19 cellular contexts compared by ENCODE assay signal in the genomic region with DNA sequence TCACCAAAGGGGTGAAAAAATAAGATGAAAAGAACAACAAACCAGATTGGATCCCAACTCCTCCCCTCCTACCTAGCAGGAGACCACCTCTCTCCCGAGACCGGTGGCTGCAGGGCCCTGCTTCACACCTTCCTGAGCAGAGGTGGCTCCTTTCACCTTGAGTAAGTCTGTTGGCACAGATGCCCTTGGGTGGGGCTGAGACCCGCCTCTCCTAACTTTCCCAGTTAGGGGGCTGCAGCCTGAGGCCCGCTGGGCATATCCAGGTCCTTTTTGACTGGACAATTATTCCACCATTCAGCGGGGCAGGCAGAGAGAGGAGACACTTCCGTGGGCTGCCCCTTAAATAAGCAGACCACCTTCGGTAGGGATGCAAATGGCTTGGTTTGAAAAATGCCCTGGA. TPM values are rescaled to one million over a fixed set of nuclear protein-coding genes. Genes with fewer than 3 reads are reported as not detected.
DNase-seq lines count a peak whose midpoint lies in the region; ATAC-seq and TF ChIP-seq lines count a peak whose summit lies in the region.
"Had no signal": no experiment of that assay in that cellular context is flagged by ENCODE, and none has a peak within 500 bp of the region (broad histone marks: within the 10 kb centered on the region; RNA-seq: fewer than 3 reads in every experiment).

No MANE protein-coding gene starts in this region.

- peaks cover 16% of the 10 kb centered on the region for H3K9me3 ChIP-seq in HUES6 (ENCODE audit: control insufficient read depth, insufficient read depth, low read depth, low read length)

- H3K36me3 Mint-ChIP-seq in osteocyte (ENCODE audit: unreplicated experiment) = no peaks in the 10 kb centered on the region
- no peaks in the 10 kb centered on the region for H3K36me3 Mint-ChIP-seq in activated T-helper 1 cell treated with anti-CD3 and anti-CD28 coated beads, Interleukin-12 subunit alpha, Interleukin-12 subunit beta, Interleukin-2, Interleukin-4 antibody, amounts not matched to agents 30 ng/mL and 10 ng/mL and 1 ng/mL, durations not matched to agents 14 hours and 24 hours and 36 hours (ENCODE audit: low read depth)
- H3K36me3 Mint-ChIP-seq: CD8-positive, alpha-beta T cell had no signal

- peaks cover 80% of the 10 kb centered on the region for H3K27me3 Mint-ChIP-seq in osteocyte (ENCODE audit: unreplicated experiment)
- peaks cover 24% of the 10 kb centered on the region for H3K27me3 Mint-ChIP-seq in activated T-helper 1 cell treated with anti-CD3 and anti-CD28 coated beads, Interleukin-12 subunit alpha, Interleukin-12 subunit beta, Interleukin-2, Interleukin-4 antibody, amounts not matched to agents 30 ng/mL and 10 ng/mL and 1 ng/mL, durations not matched to agents 14 hours and 24 hours and 36 hours (ENCODE audit: insufficient read depth)

- no peak for TF ChIP-seq CTCF in osteocyte (IDR thresholded peaks at IDR 0.05)

- ATAC-seq in HG03457 (IDR thresholded peaks at IDR 0.05; ENCODE audit: unreplicated experiment) = no peak
- ATAC-seq in SK-N-SH treated with all-trans-retinoic acid at 6 μM for 48 hours = no peak
- ATAC-seq: CD8-positive, alpha-beta T cell had no signal

- H3K27me3 ChIP-seq in HUES6 (ENCODE audit: control insufficient read depth, insufficient read depth, low read length) = peaks cover 72% of the 10 kb centered on the region

- DNase-seq in AG20443 (ENCODE audit: low spot score) (peak; percentile 8), ecto neural progenitor cell (ENCODE audit: low spot score) (peak; percentile 31), osteocyte (ENCODE audit: extremely low spot score, unreplicated experiment) (peak; percentile 79), OCI-M1 (lab: John Stamatoyannopoulos, UW) (no peak)
- no peak for DNase-seq in activated T-helper 1 cell treated with anti-CD3 and anti-CD28 coated beads, Interleukin-12 subunit alpha, Interleukin-12 subunit beta, Interleukin-2, Interleukin-4 antibody, amounts not matched to agents 30 ng/mL and 10 ng/mL and 1 ng/mL, durations not matched to agents 14 hours and 24 hours and 36 hours (ENCODE audit: low spot score)
- DNase-seq: GF-D8; NCI-H187 treated with DMSO at 0.1 percent for 48 hours; NCI-H2171; NCI-H446; NK-92 treated with Interleukin-12 subunit alpha and Interleukin-12 subunit beta, amount 100 ng/mL, for 24 hours had no signal

- peaks cover 4% of the 10 kb centered on the region; the same call in 1 of the 2 replicates for H3K4me1 ChIP-seq in HUES6 (ENCODE audit: control insufficient read depth, insufficient read depth, low read length)
- H3K4me1 ChIP-seq: BLaER1 had no signal

- H3K27ac Mint-ChIP-seq in osteocyte (ENCODE audit: unreplicated experiment) = no peak overlapping the region
- H3K27ac Mint-ChIP-seq in activated T-helper 1 cell treated with anti-CD3 and anti-CD28 coated beads, Interleukin-12 subunit alpha, Interleukin-12 subunit beta, Interleukin-2, Interleukin-4 antibody, amounts not matched to agents 30 ng/mL and 10 ng/mL and 1 ng/mL, durations not matched to agents 14 hours and 24 hours and 36 hours = no peak overlapping the region
- H3K27ac Mint-ChIP-seq: CD8-positive, alpha-beta T cell; H9 had no signal

- H3K9ac ChIP-seq in HUES6 (ENCODE audit: low read length) = no peak overlapping the region
- H3K9ac ChIP-seq: BLaER1 had no signal

- H3K4me3 Mint-ChIP-seq in osteocyte (ENCODE audit: unreplicated experiment) = no peak overlapping the region
- H3K4me3 Mint-ChIP-seq in activated T-helper 1 cell treated with anti-CD3 and anti-CD28 coated beads, Interleukin-12 subunit alpha, Interleukin-12 subunit beta, Interleukin-2, Interleukin-4 antibody, amounts not matched to agents 30 ng/mL and 10 ng/mL and 1 ng/mL, durations not matched to agents 14 hours and 24 hours and 36 hours = no peak overlapping the region
- H3K4me3 Mint-ChIP-seq: CD8-positive, alpha-beta T cell had no signal

- H3K4me3 ChIP-seq in HUES6 (ENCODE audit: low read depth, low read length) = peak overlapping the region; percentile 66; the same call in 1 of the 2 replicates

- H3K4me1 Mint-ChIP-seq in osteocyte (ENCODE audit: unreplicated experiment) = peaks cover 9% of the 10 kb centered on the region
- no peaks in the 10 kb centered on the region for H3K4me1 Mint-ChIP-seq in activated T-helper 1 cell treated with anti-CD3 and anti-CD28 coated beads, Interleukin-12 subunit alpha, Interleukin-12 subunit beta, Interleukin-2, Interleukin-4 antibody, amounts not matched to agents 30 ng/mL and 10 ng/mL and 1 ng/mL, durations not matched to agents 14 hours and 24 hours and 36 hours (ENCODE audit: low read depth)

- H3K36me3 ChIP-seq in HUES6 (ENCODE audit: control insufficient read depth, insufficient read depth, low read length) = no peaks in the 10 kb centered on the region
- H3K36me3 ChIP-seq: BLaER1 had no signal

- no peak overlapping the region for H3K27ac ChIP-seq in HUES6 (ENCODE audit: low read depth, low read length)
- H3K27ac ChIP-seq: BLaER1 had no signal

- H3K9me3 Mint-ChIP-seq in osteocyte (ENCODE audit: unreplicated experiment) = no peaks in the 10 kb centered on the region
- peaks cover 5% of the 10 kb centered on the region for H3K9me3 Mint-ChIP-seq in activated T-helper 1 cell treated with anti-CD3 and anti-CD28 coated beads, Interleukin-12 subunit alpha, Interleukin-12 subunit beta, Interleukin-2, Interleukin-4 antibody, amounts not matched to agents 30 ng/mL and 10 ng/mL and 1 ng/mL, durations not matched to agents 14 hours and 24 hours and 36 hours

- intact Hi-C loops in activated T-helper 1 cell treated with anti-CD3 and anti-CD28 coated beads, Interleukin-12 subunit alpha, Interleukin-12 subunit beta, Interleukin-2, Interleukin-4 antibody, amounts not matched to agents 30 ng/mL and 10 ng/mL and 1 ng/mL, durations not matched to agents 14 hours and 24 hours and 36 hours (cut with micrococcal nuclease) = no loop called here

TF ChIP-seq in SK-N-SH treated with all-trans-retinoic acid at 6 μM for 48 hours, 23 proteins besides CTCF, POLR2A, EP300 and RAD21 (continues in another document):
- TF ChIP-seq CSRNP3 (CRISPR knock-in tag; IDR thresholded peaks at IDR 0.05) = no peak
- TF ChIP-seq ESRRG (CRISPR knock-in tag; IDR thresholded peaks at IDR 0.05) = no peak
- no peak for TF ChIP-seq TSHZ2 (CRISPR knock-in tag; IDR thresholded peaks at IDR 0.05)
- TF ChIP-seq CSDC2 (CRISPR knock-in tag; IDR thresholded peaks at IDR 0.05) = no peak
- no peak for TF ChIP-seq ZFP30 (CRISPR knock-in tag; IDR thresholded peaks at IDR 0.05)
- no peak for TF ChIP-seq ZNF70 (CRISPR knock-in tag; IDR thresholded peaks at IDR 0.05)
- no peak for TF ChIP-seq ZC3H10 (CRISPR knock-in tag; IDR thresholded peaks at IDR 0.05)
- TF ChIP-seq CREB5 (CRISPR knock-in tag; IDR thresholded peaks at IDR 0.05; ENCODE audit: low read depth) = no peak

RNA-seq across cellular contexts. Expression of gene SLC25A48, which starts 1.3 kb away (rescaled TPM):
- total RNA-seq in osteocyte = not detected in 2 replicates
- total RNA-seq in activated T-helper 1 cell treated with anti-CD3 and anti-CD28 coated beads, Interleukin-12 subunit alpha, Interleukin-12 subunit beta, Interleukin-2, Interleukin-4 antibody, amounts not matched to agents 30 ng/mL and 10 ng/mL and 1 ng/mL, durations not matched to agents 14 hours and 24 hours and 36 hours = not detected in 2 replicates
- total RNA-seq: A172; CD8-positive, alpha-beta T cell; OCI-LY7 had no signal

RNA-seq across cellular contexts. Expression of gene IL9, which starts 59.9 kb away (rescaled TPM):
- total RNA-seq in osteocyte = not detected in 2 replicates
- total RNA-seq in activated T-helper 1 cell treated with anti-CD3 and anti-CD28 coated beads, Interleukin-12 subunit alpha, Interleukin-12 subunit beta, Interleukin-2, Interleukin-4 antibody, amounts not matched to agents 30 ng/mL and 10 ng/mL and 1 ng/mL, durations not matched to agents 14 hours and 24 hours and 36 hours = 0.36 and 2.0 TPM in 2 replicates
- total RNA-seq: A172; CD8-positive, alpha-beta T cell; H9; HT1080; OCI-LY7 had no signal

Comparison
In these comparisons a context has a peak if more than half of its experiments do, and no peak if none do; other contexts are left out.
1. DNase-seq: peak in AG20443 (single experiment), ecto neural progenitor cell (single experiment) and osteocyte (single experiment); none in OCI-M1 (single experiment) and activated T-helper 1 cell treated with anti-CD3 and anti-CD28 coated beads, Interleukin-12 subunit alpha, Interleukin-12 subunit beta, Interleukin-2, Interleukin-4 antibody, amounts not matched to agents 30 ng/mL and 10 ng/mL and 1 ng/mL, durations not matched to agents 14 hours and 24 hours and 36 hours (single experiment).